Comparison of ENCODE assay signal across 11 cellular contexts in the genomic region with DNA sequence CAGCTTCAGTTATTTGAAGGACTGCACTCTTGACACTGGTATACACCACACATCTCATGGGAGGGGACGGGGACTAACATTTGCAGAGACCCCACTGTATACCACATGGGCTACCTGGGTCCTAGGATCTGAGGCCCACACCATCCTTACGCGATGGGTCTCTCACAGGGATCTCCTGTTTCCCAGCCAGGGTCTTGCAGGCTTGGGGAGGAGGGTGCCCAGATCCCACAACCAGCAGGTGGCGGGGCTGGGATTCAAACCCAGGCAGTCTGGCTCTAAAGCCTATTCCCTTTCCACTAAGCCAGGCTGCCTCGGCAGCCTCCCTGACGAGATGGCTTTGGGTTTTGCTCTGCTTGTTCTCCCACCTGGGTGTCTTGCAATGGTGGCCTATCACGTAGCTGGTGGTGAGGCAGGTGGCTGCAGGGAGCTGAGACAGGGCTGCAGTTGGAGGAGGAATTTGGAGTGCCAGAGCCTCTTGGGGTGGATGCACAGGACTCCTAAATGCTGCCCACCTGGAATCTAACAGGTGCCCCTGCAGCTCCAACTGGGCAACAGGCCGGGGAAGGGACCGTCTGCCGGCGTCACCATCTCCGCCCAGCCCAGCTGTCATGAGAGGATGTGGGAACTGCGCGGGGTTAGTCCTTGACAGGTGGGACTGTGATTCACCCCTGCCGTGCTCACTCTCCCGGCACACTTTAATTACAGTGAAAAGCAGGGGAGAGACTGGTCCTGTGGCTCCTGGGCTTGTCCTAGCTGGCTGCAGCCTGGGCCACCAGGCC.
DNase-seq lines count a peak whose midpoint lies in the region; ATAC-seq and TF ChIP-seq lines count a peak whose summit lies in the region.
"Had no signal": no experiment of that assay in that cellular context is flagged by ENCODE, and none has a peak within 500 bp of the region (broad histone marks: within the 10 kb centered on the region; RNA-seq: fewer than 3 reads in every experiment).

No MANE protein-coding gene starts in this region.

- no peak overlapping the region for H3K27ac ChIP-seq in transverse colon

- no peak for TF ChIP-seq CTCF in transverse colon (IDR thresholded peaks at IDR 0.05)

- ATAC-seq in activated T-cell treated with anti-CD3 and anti-CD28 coated beads, Interleukin-2, amount 50 U/mL, for 4 hours, result peak; percentile 34 to 44
- ATAC-seq in activated naive CD8-positive, alpha-beta T cell treated with anti-CD3 and anti-CD28 coated beads, Interleukin-2, amount 10 ng/mL, durations not matched to agents 7 days and 5 days (ENCODE audit: low read depth), result peak; percentile 36
- ATAC-seq in GM21526 (IDR thresholded peaks at IDR 0.05; ENCODE audit: low FRiP score, unreplicated experiment), result no peak

- no peak for TF ChIP-seq EP300 in transverse colon (IDR thresholded peaks at IDR 0.05; ENCODE audit: low read depth)

- no peaks in the 10 kb centered on the region for H3K27me3 ChIP-seq in transverse colon

- TF ChIP-seq POLR2A in transverse colon (IDR thresholded peaks at IDR 0.05), result no peak

- no peaks in the 10 kb centered on the region for H3K4me1 Mint-ChIP-seq in activated T-cell treated with anti-CD3 and anti-CD28 coated beads, Interleukin-2, amount 50 U/mL, for 4 hours (ENCODE audit: low read depth)
- H3K4me1 Mint-ChIP-seq in activated naive CD8-positive, alpha-beta T cell treated with anti-CD3 and anti-CD28 coated beads, Interleukin-2, amount 10 ng/mL, durations not matched to agents 7 days and 5 days, result no peaks in the 10 kb centered on the region

- POLR2A ChIA-PET in activated naive CD8-positive, alpha-beta T cell treated with anti-CD3 and anti-CD28 coated beads, Interleukin-2, amount 10 ng/mL, durations not matched to agents 7 days and 5 days (lab: Charles Lee), result no interaction called here

- H3K4me1 ChIP-seq in transverse colon, result peaks cover 0 to 6% (median 0%) of the 10 kb centered on the region in 4 donors

- H3K9me3 Mint-ChIP-seq in activated T-cell treated with anti-CD3 and anti-CD28 coated beads, Interleukin-2, amount 50 U/mL, for 4 hours, result peaks cover 10% of the 10 kb centered on the region
- H3K9me3 Mint-ChIP-seq in activated naive CD8-positive, alpha-beta T cell treated with anti-CD3 and anti-CD28 coated beads, Interleukin-2, amount 10 ng/mL, durations not matched to agents 7 days and 5 days, result no peaks in the 10 kb centered on the region

- H3K4me3 Mint-ChIP-seq in activated T-cell treated with anti-CD3 and anti-CD28 coated beads, Interleukin-2, amount 50 U/mL, for 4 hours, result no peak overlapping the region
- no peak overlapping the region for H3K4me3 Mint-ChIP-seq in activated naive CD8-positive, alpha-beta T cell treated with anti-CD3 and anti-CD28 coated beads, Interleukin-2, amount 10 ng/mL, durations not matched to agents 7 days and 5 days

- intact Hi-C loops in transverse colon (cut with DNase I; ENCODE audit: low total_unique reads), result no loop called here

- 68% methylated on average over 12 of the region's 16 CpGs; no CpG with 5 or more reads in 1 of the 2 donors for WGBS in transverse colon (ENCODE audit: low coverage in 1 of 2), 2 donors

- in situ Hi-C loops in transverse colon (cut with MboI; ENCODE audit: low pct_ligation_motif_present in 1 of 4, low pct_unique_long_range_greater_than_20kb in 1 of 4, low sequenced_read_pairs in 3 of 4), result no loop called here

- H3K27me3 Mint-ChIP-seq in activated T-cell treated with anti-CD3 and anti-CD28 coated beads, Interleukin-2, amount 50 U/mL, for 4 hours (ENCODE audit: low read depth), result peaks cover 9% of the 10 kb centered on the region
- no peaks in the 10 kb centered on the region for H3K27me3 Mint-ChIP-seq in activated naive CD8-positive, alpha-beta T cell treated with anti-CD3 and anti-CD28 coated beads, Interleukin-2, amount 10 ng/mL, durations not matched to agents 7 days and 5 days

- no peaks in the 10 kb centered on the region for H3K36me3 ChIP-seq in transverse colon

- peaks cover 1 to 7% of the 10 kb centered on the region in 2 donors for H3K9me3 ChIP-seq in transverse colon

- no peaks in the 10 kb centered on the region for H3K36me3 Mint-ChIP-seq in activated T-cell treated with anti-CD3 and anti-CD28 coated beads, Interleukin-2, amount 50 U/mL, for 4 hours (ENCODE audit: insufficient read depth)
- no peaks in the 10 kb centered on the region for H3K36me3 Mint-ChIP-seq in activated naive CD8-positive, alpha-beta T cell treated with anti-CD3 and anti-CD28 coated beads, Interleukin-2, amount 10 ng/mL, durations not matched to agents 7 days and 5 days

- no peak overlapping the region for H3K4me3 ChIP-seq in transverse colon

- DNase-seq in activated T-cell treated with anti-CD3 and anti-CD28 coated beads, Interleukin-2, amount 50 U/mL, for 4 hours, result no peak
- DNase-seq in activated T-cell treated with anti-CD3 and anti-CD28 coated beads, Interleukin-2, amount 50 U/mL, for 1 hour, result no peak
- DNase-seq in NCI-H1694 treated with DMSO at 0.1 percent for 48 hours (lab: John Stamatoyannopoulos, UW) (peak; percentile 90), retina (peak; percentile 84), transverse colon (no peak), COLO829 (ENCODE audit: low spot score) (no peak)
- DNase-seq in activated naive CD8-positive, alpha-beta T cell treated with anti-CD3 and anti-CD28 coated beads, Interleukin-2, amount 10 ng/mL, durations not matched to agents 7 days and 5 days, result no peak
- DNase-seq: activated CD4-positive, CD25-positive, alpha-beta regulatory T cell treated with anti-CD3 and anti-CD28 coated beads, Interleukin-2, amount 50 U/mL, for 72 hours; AML-193; NCI-H226 had no signal

- no peak overlapping the region for H3K27ac Mint-ChIP-seq in activated naive CD8-positive, alpha-beta T cell treated with anti-CD3 and anti-CD28 coated beads, Interleukin-2, amount 10 ng/mL, durations not matched to agents 7 days and 5 days

Comparison
In these comparisons a context has a peak if more than half of its experiments do, and no peak if none do; other contexts are left out.
1. DNase-seq: peak in NCI-H1694 treated with DMSO at 0.1 percent for 48 hours (single experiment) and retina (single experiment); none in activated T-cell treated with anti-CD3 and anti-CD28 coated beads, Interleukin-2, amount 50 U/mL, for 4 hours (single experiment), activated T-cell treated with anti-CD3 and anti-CD28 coated beads, Interleukin-2, amount 50 U/mL, for 1 hour (single experiment), activated naive CD8-positive, alpha-beta T cell treated with anti-CD3 and anti-CD28 coated beads, Interleukin-2, amount 10 ng/mL, durations not matched to agents 7 days and 5 days (single experiment), transverse colon (single experiment) and COLO829 (single experiment).